In genomic region chr6:32035283-32036013, GRCh38 we compare ENCODE assay signal across 2 cellular contexts. TPM values are rescaled to one million over a fixed set of nuclear protein-coding genes. Genes with fewer than 3 reads are reported as not detected.
"Had no signal": no experiment of that assay in that cellular context is flagged by ENCODE, and none has a peak within 500 bp of the region (broad histone marks: within the 10 kb centered on the region; RNA-seq: fewer than 3 reads in every experiment).

No MANE protein-coding gene starts in this region.

RNA-seq across cellular contexts. Expression of gene CYP21A2, which starts 2.8 kb away (rescaled TPM):
- total RNA-seq: activated B cell treated with CpG ODN at 0.5 μM for 24 hours, fibroblast of lung had no signal
- polyA plus RNA-seq: fibroblast of lung had no signal
